Comparison of ENCODE assay signal across 8 cellular contexts in the genomic region with DNA sequence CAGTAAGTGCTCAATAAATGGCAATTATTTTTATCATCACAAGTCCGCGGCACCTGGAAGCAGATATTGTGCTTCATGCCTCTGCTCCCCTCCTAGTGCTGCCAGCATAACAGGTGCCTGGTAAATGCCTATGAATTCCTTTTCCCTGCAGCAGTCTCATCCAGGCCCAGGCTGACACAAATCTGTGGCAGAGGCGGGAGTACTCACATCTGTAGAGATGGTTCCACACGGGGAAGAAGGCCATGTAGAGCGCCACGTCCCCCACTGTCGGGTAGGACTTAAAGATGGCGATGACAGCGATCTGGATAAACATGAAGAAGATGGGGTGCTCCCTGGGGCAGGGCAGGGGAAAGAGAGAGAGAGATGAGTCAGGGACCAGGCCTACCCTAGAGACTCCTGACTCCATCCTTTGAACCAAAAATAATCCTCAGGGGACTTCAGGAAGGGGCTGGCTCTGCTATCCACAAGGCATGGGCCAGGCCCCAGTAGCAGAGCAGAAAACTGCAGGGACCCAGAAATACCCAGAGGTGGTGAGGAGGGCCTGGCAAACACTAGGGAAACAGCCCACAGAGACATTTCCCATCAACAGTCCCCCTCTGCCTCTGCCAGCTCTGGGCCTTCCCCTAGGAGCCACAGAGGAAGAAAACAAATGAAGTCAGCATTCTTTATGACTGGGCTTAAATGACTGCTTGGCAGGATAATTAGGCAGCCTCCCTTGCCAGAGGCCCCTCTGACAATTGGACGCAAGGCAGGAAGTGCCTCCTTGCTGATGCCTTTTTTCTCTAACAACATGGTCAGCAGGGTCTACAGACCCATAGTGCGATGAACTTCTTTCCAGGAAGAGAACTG. TPM values are rescaled to one million over a fixed set of nuclear protein-coding genes. Genes with fewer than 3 reads are reported as not detected.
DNase-seq lines count a peak whose midpoint lies in the region; ATAC-seq and TF ChIP-seq lines count a peak whose summit lies in the region.

No MANE protein-coding gene starts in this region.

- H3K9me3 ChIP-seq in SK-N-SH = no peaks in the 10 kb centered on the region
- H3K9me3 ChIP-seq in smooth muscle cell (replicated peaks; ENCODE audit: low read depth) = no peaks in the 10 kb centered on the region

- no peak for TF ChIP-seq RAD21 in SK-N-SH (IDR thresholded peaks at IDR 0.05; ENCODE audit: low read length)

- no peak for TF ChIP-seq EP300 in SK-N-SH (IDR thresholded peaks at IDR 0.05; ENCODE audit: borderline replicate concordance in 1 of 2, low read depth in 1 of 2, low read length in 1 of 2)

- H3K79me2 ChIP-seq in SK-N-SH (ENCODE audit: insufficient read depth) (no peaks in the 10 kb centered on the region), smooth muscle cell (ENCODE audit: low read depth) (no peaks in the 10 kb centered on the region)

- H3K4me1 Mint-ChIP-seq in activated B cell treated with CpG ODN at 0.5 μM for 24 hours (peaks cover 36% of the 10 kb centered on the region), progenitor cell of endocrine pancreas (ENCODE audit: low read depth) (peaks cover 9% of the 10 kb centered on the region), glutamatergic neuron (ENCODE audit: low read depth, unreplicated experiment) (no peaks in the 10 kb centered on the region)

- H3K9me2 ChIP-seq in SK-N-SH = no peaks in the 10 kb centered on the region

- H3K27me3 ChIP-seq in SK-N-SH (ENCODE audit: insufficient read depth) = no peaks in the 10 kb centered on the region
- no peaks in the 10 kb centered on the region for H3K27me3 ChIP-seq in smooth muscle cell (ENCODE audit: low read depth)

- H3K9me3 Mint-ChIP-seq in activated B cell treated with CpG ODN at 0.5 μM for 24 hours (peaks cover 5% of the 10 kb centered on the region), progenitor cell of endocrine pancreas (ENCODE audit: low read depth) (no peaks in the 10 kb centered on the region), glutamatergic neuron (ENCODE audit: unreplicated experiment) (no peaks in the 10 kb centered on the region)

- H3K27ac ChIP-seq in SK-N-SH (ENCODE audit: low read depth in 2 of 2, low read length in 1 of 2) (peak overlapping the region in 1 of 2 experiments; percentile 32; a peak in 2 of 4 replicates), smooth muscle cell (ENCODE audit: low read depth) (peak overlapping the region; percentile 30)

- peaks cover 0 to 2% of the 10 kb centered on the region in 2 experiments for H3K36me3 ChIP-seq in SK-N-SH (replicated peaks in 1 of 2; ENCODE audit: control insufficient read depth in 1 of 2, insufficient read depth in 2 of 2, low read length in 1 of 2)
- no peaks in the 10 kb centered on the region for H3K36me3 ChIP-seq in smooth muscle cell (ENCODE audit: low read depth)

- peaks cover 45% of the 10 kb centered on the region for H3K36me3 Mint-ChIP-seq in activated B cell treated with CpG ODN at 0.5 μM for 24 hours (ENCODE audit: low read depth)
- H3K36me3 Mint-ChIP-seq in progenitor cell of endocrine pancreas (ENCODE audit: insufficient read depth) = peaks cover 7% of the 10 kb centered on the region
- no peaks in the 10 kb centered on the region for H3K36me3 Mint-ChIP-seq in glutamatergic neuron (ENCODE audit: unreplicated experiment)

- H4K20me1 ChIP-seq in SK-N-SH (ENCODE audit: insufficient read depth) (no peaks in the 10 kb centered on the region), smooth muscle cell (ENCODE audit: low read depth) (no peaks in the 10 kb centered on the region)

- intact Hi-C loops in activated B cell treated with CpG ODN at 0.5 μM for 24 hours (cut with micrococcal nuclease) = no loop called here
- intact Hi-C loops in head of caudate nucleus (cut with DNase I) = loop anchor here (5.0 kb wide), 1 partner anchor 126 kb away; no protein-coding TSS in a partner anchor

- H2AFZ ChIP-seq in SK-N-SH (ENCODE audit: low read depth) (0 out of 2 replicates have a peak overlapping the region, but pooled peaks have one; percentile 63), smooth muscle cell (ENCODE audit: low read depth) (no peak overlapping the region)

- ATAC-seq in SK-N-SH treated with all-trans-retinoic acid at 6 μM for 48 hours (no peak; the same call in 2 of the 3 replicates), activated B cell treated with CpG ODN at 0.5 μM for 24 hours (ENCODE audit: low read depth) (no peak)

- POLR2A ChIA-PET in SK-N-SH (lab: Yijun Ruan, JAX) (no interaction called here), activated B cell treated with CpG ODN at 0.5 μM for 24 hours (lab: Charles Lee) (no interaction called here)

- H3K4me3 Mint-ChIP-seq in activated B cell treated with CpG ODN at 0.5 μM for 24 hours = no peak overlapping the region
- H3K4me3 Mint-ChIP-seq in progenitor cell of endocrine pancreas (ENCODE audit: low read depth) = no peak overlapping the region
- no peak overlapping the region for H3K4me3 Mint-ChIP-seq in glutamatergic neuron (ENCODE audit: unreplicated experiment)

- H3K4me1 ChIP-seq in SK-N-SH (ENCODE audit: control insufficient read depth in 1 of 2, insufficient read depth in 2 of 2, low read depth in 1 of 2, low read length in 1 of 2) (peaks cover 0 to 15% of the 10 kb centered on the region in 2 experiments; a peak in 3 of 4 replicates), smooth muscle cell (ENCODE audit: low read depth) (peaks cover 6% of the 10 kb centered on the region)

- CTCF ChIA-PET in SK-N-SH (lab: Yijun Ruan, JAX) (interaction anchor here (1.2 to 1.6 kb wide), 3 partner anchors 11 to 269 kb away, joined by 3 to 6 read pairs (median 4); no protein-coding TSS in a partner anchor), activated B cell treated with CpG ODN at 0.5 μM for 24 hours (lab: Charles Lee) (no interaction called here)

- TF ChIP-seq CTCF in SK-N-SH (IDR thresholded peaks at IDR 0.05) = no peak
- no peak for TF ChIP-seq CTCF in activated B cell treated with CpG ODN at 0.5 μM for 24 hours (IDR thresholded peaks at IDR 0.05)
- TF ChIP-seq CTCF in smooth muscle cell (IDR thresholded peaks at IDR 0.05; ENCODE audit: borderline replicate concordance, insufficient read depth, poor library complexity, severe bottlenecking) = no peak
- TF ChIP-seq CTCF in progenitor cell of endocrine pancreas (IDR thresholded peaks at IDR 0.05; ENCODE audit: unreplicated experiment) = no peak
- no peak for TF ChIP-seq CTCF in glutamatergic neuron (IDR thresholded peaks at IDR 0.05; ENCODE audit: partially characterized antibody, unreplicated experiment)

- no peaks in the 10 kb centered on the region for H3K27me3 Mint-ChIP-seq in activated B cell treated with CpG ODN at 0.5 μM for 24 hours
- H3K27me3 Mint-ChIP-seq in progenitor cell of endocrine pancreas = no peaks in the 10 kb centered on the region
- H3K27me3 Mint-ChIP-seq in glutamatergic neuron (ENCODE audit: unreplicated experiment) = no peaks in the 10 kb centered on the region

- WGBS in SK-N-SH (ENCODE audit: low lambda C conversion rate) = 89% methylated on average over 11 of the region's 11 CpGs
- 88% methylated on average over 11 of the region's 11 CpGs for WGBS in smooth muscle cell (ENCODE audit: low lambda C conversion rate)

- H3K4me3 ChIP-seq in SK-N-SH (ENCODE audit: low read depth in 2 of 2, low read length in 1 of 2) = no peak overlapping the region
- H3K4me3 ChIP-seq in smooth muscle cell = no peak overlapping the region

- H3K9ac ChIP-seq in SK-N-SH = 0 out of 2 replicates have a peak overlapping the region, but pooled peaks have one; percentile 1
- H3K9ac ChIP-seq in smooth muscle cell (ENCODE audit: low read depth) = no peak overlapping the region

- DNase-seq in SK-N-SH (no peak), activated B cell treated with CpG ODN at 0.5 μM for 24 hours (no peak), head of caudate nucleus (peak in 22 of 42 donors; percentile 20 to 74 (median 40)), smooth muscle cell (lab: John Stamatoyannopoulos, UW; ENCODE audit: unreplicated experiment) (no peak), NCI-H510A treated with DMSO at 0.1 percent for 48 hours (lab: John Stamatoyannopoulos, UW) (no peak), progenitor cell of endocrine pancreas (ENCODE audit: low spot score, unreplicated experiment) (no peak), glutamatergic neuron (no peak)

- no peaks in the 10 kb centered on the region for H3F3A ChIP-seq in SK-N-SH (replicated peaks; ENCODE audit: insufficient read depth)
- peaks cover 5% of the 10 kb centered on the region for H3F3A ChIP-seq in smooth muscle cell (ENCODE audit: low read depth)

- peak overlapping the region; percentile 51 for H3K27ac Mint-ChIP-seq in activated B cell treated with CpG ODN at 0.5 μM for 24 hours
- H3K27ac Mint-ChIP-seq in progenitor cell of endocrine pancreas = no peak overlapping the region
- H3K27ac Mint-ChIP-seq in glutamatergic neuron (ENCODE audit: unreplicated experiment) = no peak overlapping the region

- H3K4me2 ChIP-seq in SK-N-SH = no peak overlapping the region
- H3K4me2 ChIP-seq in smooth muscle cell = no peak overlapping the region

TF ChIP-seq in SK-N-SH, 30 proteins besides CTCF, POLR2A, EP300 and RAD21 (continues in another document):
- TF ChIP-seq NRF1 (IDR thresholded peaks at IDR 0.05; ENCODE audit: low read depth, low read length) = no peak
- TF ChIP-seq, protein P1, sequence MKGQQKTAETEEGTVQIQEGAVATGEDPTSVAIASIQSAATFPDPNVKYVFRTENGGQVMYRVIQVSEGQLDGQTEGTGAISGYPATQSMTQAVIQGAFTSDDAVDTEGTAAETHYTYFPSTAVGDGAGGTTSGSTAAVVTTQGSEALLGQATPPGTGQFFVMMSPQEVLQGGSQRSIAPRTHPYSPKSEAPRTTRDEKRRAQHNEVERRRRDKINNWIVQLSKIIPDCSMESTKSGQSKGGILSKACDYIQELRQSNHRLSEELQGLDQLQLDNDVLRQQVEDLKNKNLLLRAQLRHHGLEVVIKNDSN (IDR thresholded peaks at IDR 0.05; ENCODE audit: borderline replicate concordance, low read depth) = no peak
- no peak for TF ChIP-seq TEAD4 (IDR thresholded peaks at IDR 0.05; ENCODE audit: borderline replicate concordance, insufficient read depth)

TF ChIP-seq in SK-N-SH treated with all-trans-retinoic acid at 6 μM for 48 hours, 23 proteins besides CTCF, POLR2A, EP300 and RAD21 (continues in another document):
- no peak for TF ChIP-seq ZC3H10 (CRISPR knock-in tag; IDR thresholded peaks at IDR 0.05)
- no peak for TF ChIP-seq BACH2 (CRISPR knock-in tag; IDR thresholded peaks at IDR 0.05; ENCODE audit: borderline replicate concordance)
- TF ChIP-seq PPARA (CRISPR knock-in tag; IDR thresholded peaks at IDR 0.05; ENCODE audit: borderline replicate concordance) = no peak
- TF ChIP-seq TCF4 (CRISPR knock-in tag; IDR thresholded peaks at IDR 0.05; ENCODE audit: borderline replicate concordance) = no peak

RNA-seq across cellular contexts. Expression of a gene that starts 23.0 kb away (rescaled TPM):
- 17.2 and 24.9 TPM in 2 replicates for polyA plus RNA-seq in SK-N-SH (2012; rRNA removed)
- polyA plus RNA-seq in SK-N-SH (2012; cell fraction: cytosol; rRNA removed) = 11.7 and 18.7 TPM in 2 replicates
- 80.3 and 107 TPM in 2 replicates for polyA plus RNA-seq in SK-N-SH (2012; cell fraction: nucleus; rRNA removed)
- 1.6 TPM in 2 replicates for total RNA-seq in activated B cell treated with CpG ODN at 0.5 μM for 24 hours
- 32.4 and 47.8 TPM in 2 replicates for total RNA-seq in smooth muscle cell
- 84.0 and 95.4 TPM in 2 replicates for polyA plus RNA-seq in smooth muscle cell
- 43.8 and 52.8 TPM in 2 replicates for total RNA-seq in progenitor cell of endocrine pancreas
- 143 TPM for total RNA-seq in glutamatergic neuron (ENCODE audit: unreplicated experiment)

Comparison
In these comparisons a context has a peak if more than half of its experiments do, and no peak if none do; other contexts are left out.
1. DNase-seq: peak in head of caudate nucleus (22 of 42); none in SK-N-SH (single experiment), activated B cell treated with CpG ODN at 0.5 μM for 24 hours (single experiment), smooth muscle cell (single experiment), NCI-H510A treated with DMSO at 0.1 percent for 48 hours (single experiment), progenitor cell of endocrine pancreas (single experiment) and glutamatergic neuron (single experiment).
2. RNA of a gene that starts 23.0 kb away (total RNA-seq): 143 TPM in glutamatergic neuron (single experiment), 43.8 to 52.8 TPM in progenitor cell of endocrine pancreas and 32.4 to 47.8 TPM in smooth muscle cell; 1.6 TPM in activated B cell treated with CpG ODN at 0.5 μM for 24 hours; every median in the first group is over 10 times any median in the second.